ENCODE assay signal across 8 cellular contexts in genomic region chr4:109730294-109731051, GRCh38. TPM values are rescaled to one million over a fixed set of nuclear protein-coding genes. Genes with fewer than 3 reads are reported as not detected.
DNase-seq lines count a peak whose midpoint lies in the region; ATAC-seq, FAIRE-seq and TF ChIP-seq lines count a peak whose summit lies in the region.

No MANE protein-coding gene starts in this region.

- no peaks in the 10 kb centered on the region for H3K9me3 ChIP-seq in endothelial cell of umbilical vein (replicated peaks; ENCODE audit: control insufficient read depth, insufficient read depth, low read length)
- no peaks in the 10 kb centered on the region for H3K9me3 ChIP-seq in mesodermal cell (ENCODE audit: control insufficient read depth, low read length)
- H3K9me3 ChIP-seq in thymus (ENCODE audit: control insufficient read depth), result no peaks in the 10 kb centered on the region

- peak overlapping the region; percentile 76 for H3K9ac ChIP-seq in endothelial cell of umbilical vein (replicated peaks; ENCODE audit: extremely low read depth, insufficient read depth, low read length)

- 2 to 3% methylated on average over 16 to 18 of the region's 26 CpGs for whole genome bisulfite sequencing in mesodermal cell (ENCODE audit: insufficient coverage in 2 of 2), 2 experiments
- 8% methylated on average over 26 of the region's 26 CpGs for WGBS in thymus

- dilution Hi-C loops in endothelial cell of umbilical vein (cut with MboI; ENCODE audit: extremely low pct_ligation_motif_present, low sequenced_read_pairs), result no loop called here

- H3K4me3 ChIP-seq in endothelial cell of umbilical vein (replicated peaks in 1 of 3; ENCODE audit: insufficient read depth in 1 of 3, low read depth in 1 of 3, low read length in 3 of 3), result peak overlapping the region; percentile 86 to 92 (median 86)
- H3K4me3 ChIP-seq in mesodermal cell (ENCODE audit: extremely low read depth, insufficient read depth, low read length, poor library complexity, severe bottlenecking), result peak overlapping the region; percentile 70
- peak overlapping the region; percentile 84 for H3K4me3 ChIP-seq in thymus (ENCODE audit: low read length)

- peak; percentile 75 for FAIRE-seq in endothelial cell of umbilical vein (lab: Jason Lieb, UNC)

- no peaks in the 10 kb centered on the region for H3K36me3 ChIP-seq in endothelial cell of umbilical vein (ENCODE audit: control insufficient read depth in 2 of 2, extremely low read depth in 1 of 2, insufficient read depth in 2 of 2, low read length in 2 of 2)
- no peaks in the 10 kb centered on the region for H3K36me3 ChIP-seq in mesodermal cell (ENCODE audit: control insufficient read depth, insufficient read depth, low read length)
- H3K36me3 ChIP-seq in thymus (ENCODE audit: control insufficient read depth, insufficient read depth), result no peaks in the 10 kb centered on the region

- H3K9me3 Mint-ChIP-seq in T-helper 1 cell treated with Interleukin-12 subunit alpha and Interleukin-12 subunit beta and Interleukin-4 antibody, amounts not matched to agents 30 μg/mL and 1 μg/mL, for 36 hours, result no peaks in the 10 kb centered on the region

- peak overlapping the region; percentile 83 for H3K4me2 ChIP-seq in endothelial cell of umbilical vein (ENCODE audit: insufficient read depth, low read length)

- peaks cover 6% of the 10 kb centered on the region for H3K36me3 Mint-ChIP-seq in T-helper 1 cell treated with Interleukin-12 subunit alpha and Interleukin-12 subunit beta and Interleukin-4 antibody, amounts not matched to agents 30 μg/mL and 1 μg/mL, for 36 hours (ENCODE audit: low read depth)

- H3K4me1 ChIP-seq in endothelial cell of umbilical vein (ENCODE audit: control insufficient read depth, extremely low read depth, insufficient read depth, low read length) (peaks cover 9% of the 10 kb centered on the region), mesodermal cell (ENCODE audit: control insufficient read depth, insufficient read depth, low read length, poor library complexity, severe bottlenecking) (no peaks in the 10 kb centered on the region), thymus (ENCODE audit: control insufficient read depth, insufficient read depth, low read length) (no peaks in the 10 kb centered on the region)

- TSS peak; percentile 70 for BruUV-seq in endothelial cell of umbilical vein (replicated peaks; lab: Mats Ljungman, UMichigan)

- no peak for TF ChIP-seq CTCF in endothelial cell of umbilical vein (IDR thresholded peaks at IDR 0.05; ENCODE audit: extremely low read depth in 1 of 2, insufficient read depth in 1 of 2, low read depth in 1 of 2, low read length in 2 of 2)

- peak; percentile 46 for ATAC-seq in GM21529 (IDR thresholded peaks at IDR 0.05; ENCODE audit: unreplicated experiment)

- CTCF ChIA-PET in endothelial cell of umbilical vein (lab: Charles Lee), result interaction anchor here (1.0 to 2.1 kb wide), 6 partner anchors 19 to 303 kb away, joined by 3 to 8 read pairs (median 4); partner anchors contain the start of genes CASP6 and SEC24B

- H4K20me1 ChIP-seq in endothelial cell of umbilical vein (replicated peaks; ENCODE audit: control insufficient read depth, extremely low read depth, insufficient read depth, low read length), result no peaks in the 10 kb centered on the region

- H3K27ac Mint-ChIP-seq in T-helper 1 cell treated with Interleukin-12 subunit alpha and Interleukin-12 subunit beta and Interleukin-4 antibody, amounts not matched to agents 30 μg/mL and 1 μg/mL, for 36 hours, result peak overlapping the region; percentile 50

- intact Hi-C loops in endothelial cell of umbilical vein (cut with micrococcal nuclease), result loop anchor here (1.0 to 2.0 kb wide), 4 partner anchors 27 to 297 kb away; partner anchors contain the start of genes CASP6, GAR1 and SEC24B

- no peaks in the 10 kb centered on the region for H3K9me1 ChIP-seq in endothelial cell of umbilical vein (replicated peaks; ENCODE audit: control insufficient read depth, extremely low read depth, insufficient read depth, low read length)

- H3K27ac ChIP-seq in endothelial cell of umbilical vein (ENCODE audit: insufficient read depth, low read depth, low read length) (peak overlapping the region; percentile 48), mesodermal cell (ENCODE audit: low read depth, low read length, severe bottlenecking) (peak overlapping the region; percentile 59), thymus (ENCODE audit: low read depth) (peak overlapping the region; percentile 76)

- DNase-seq in NCI-H1417 (lab: John Stamatoyannopoulos, UW) (peak; percentile 21 to 92 (median 85)), NCI-H1417 treated with DMSO at 0.1 percent for 48 hours (lab: John Stamatoyannopoulos, UW) (no peak), HT-29 (ENCODE audit: low spot score) (peak; percentile 76), endothelial cell of umbilical vein (ENCODE audit: low read depth, low spot score) (peak; percentile 75)

- POLR2A ChIA-PET in endothelial cell of umbilical vein (lab: Charles Lee), result no interaction called here

- peak overlapping the region; percentile 78 for H3K4me3 Mint-ChIP-seq in T-helper 1 cell treated with Interleukin-12 subunit alpha and Interleukin-12 subunit beta and Interleukin-4 antibody, amounts not matched to agents 30 μg/mL and 1 μg/mL, for 36 hours

- H3K27me3 ChIP-seq in endothelial cell of umbilical vein (ENCODE audit: control insufficient read depth in 2 of 2, insufficient read depth in 2 of 2, low read length in 2 of 2), result no peaks in the 10 kb centered on the region
- no peaks in the 10 kb centered on the region for H3K27me3 ChIP-seq in thymus (ENCODE audit: control insufficient read depth, insufficient read depth)

- peaks cover 18% of the 10 kb centered on the region for H3K4me1 Mint-ChIP-seq in T-helper 1 cell treated with Interleukin-12 subunit alpha and Interleukin-12 subunit beta and Interleukin-4 antibody, amounts not matched to agents 30 μg/mL and 1 μg/mL, for 36 hours (ENCODE audit: low read depth)

- H2AFZ ChIP-seq in endothelial cell of umbilical vein (ENCODE audit: low read depth, low read length), result peak overlapping the region; percentile 100

- no peaks in the 10 kb centered on the region for H3K27me3 Mint-ChIP-seq in T-helper 1 cell treated with Interleukin-12 subunit alpha and Interleukin-12 subunit beta and Interleukin-4 antibody, amounts not matched to agents 30 μg/mL and 1 μg/mL, for 36 hours (ENCODE audit: low read depth)

- no peak for TF ChIP-seq POLR2A in endothelial cell of umbilical vein (IDR thresholded peaks at IDR 0.05; ENCODE audit: low read depth, low read length)

- no peaks in the 10 kb centered on the region for H3K79me2 ChIP-seq in endothelial cell of umbilical vein (ENCODE audit: control insufficient read depth, insufficient read depth, low read length)

TF ChIP-seq in endothelial cell of umbilical vein, 7 proteins besides CTCF, POLR2A, EP300 and RAD21:
- no peak for TF ChIP-seq JUN (IDR thresholded peaks at IDR 0.05; ENCODE audit: borderline replicate concordance, insufficient read depth, insufficient read length, low read depth)
- no peak for TF ChIP-seq EZH2 (IDR thresholded peaks at IDR 0.05; ENCODE audit: borderline replicate concordance, low read depth, low read length, severe bottlenecking)
- no peak for TF ChIP-seq FOS (IDR thresholded peaks at IDR 0.05; ENCODE audit: borderline replicate concordance, insufficient read depth, low read length)
- TF ChIP-seq MAX (IDR thresholded peaks at IDR 0.05; ENCODE audit: insufficient read depth, insufficient read length), result no peak
- no peak for TF ChIP-seq MYC (IDR thresholded peaks at IDR 0.05; ENCODE audit: low read depth, low read length)
- TF ChIP-seq POLR2AphosphoS5 (IDR thresholded peaks at IDR 0.05; ENCODE audit: insufficient read depth, low read depth, low read length), result no peak
- TF ChIP-seq GATA2 (IDR thresholded peaks at IDR 0.05; ENCODE audit: insufficient read depth, insufficient read length, low read depth, low read length), result no peak

RNA-seq across cellular contexts. Expression of gene PLA2G12A, which starts 0.6 kb away (rescaled TPM):
- total RNA-seq in HT-29 (2014; rRNA removed; shearing (Covaris generic)), result 30.7 and 33.1 TPM in 2 replicates
- total RNA-seq in endothelial cell of umbilical vein, result 16.6 and 21.6 TPM in 2 replicates
- 13.7 and 27.1 TPM in 2 replicates for polyA plus RNA-seq in endothelial cell of umbilical vein
- polyA plus RNA-seq in endothelial cell of umbilical vein (2011; cell fraction: cytosol; rRNA removed), result 9.3 and 12.6 TPM in 2 replicates
- 5.9 and 7.1 TPM in 2 replicates for polyA plus RNA-seq in endothelial cell of umbilical vein (2011; cell fraction: nucleus; rRNA removed)
- 18.9 and 25.3 TPM in 2 replicates for polyA plus RNA-seq in endothelial cell of umbilical vein (2012)
- polyA minus RNA-seq in endothelial cell of umbilical vein, result 37.8 and 93.2 TPM in 2 replicates
- polyA minus RNA-seq in endothelial cell of umbilical vein (2011; cell fraction: cytosol; rRNA and poly(A)+ RNA removed), result 33.9 TPM
- 5.6 and 27.2 TPM in 2 replicates for polyA minus RNA-seq in endothelial cell of umbilical vein (2011; cell fraction: nucleus; rRNA and poly(A)+ RNA removed)
- polyA plus RNA-seq in mesodermal cell (2013, experiment 1 of 2), result 37.5 TPM
- 33.4 TPM for polyA plus RNA-seq in mesodermal cell (2013, experiment 2 of 2)
- polyA plus RNA-seq in thymus, result 23.3 TPM

RNA-seq across cellular contexts. Expression of gene CASP6, which starts 27.2 kb away (rescaled TPM):
- 21.7 and 27.0 TPM in 2 replicates for total RNA-seq in HT-29 (2014; rRNA removed; shearing (Covaris generic))
- total RNA-seq in endothelial cell of umbilical vein, result 35.4 and 37.0 TPM in 2 replicates
- polyA plus RNA-seq in endothelial cell of umbilical vein (44.9 and 52.1 TPM in 2 replicates), thymus (24.6 TPM)
- 49.9 and 51.5 TPM in 2 replicates for polyA plus RNA-seq in endothelial cell of umbilical vein (2011; cell fraction: cytosol; rRNA removed)
- polyA plus RNA-seq in endothelial cell of umbilical vein (2011; cell fraction: nucleus; rRNA removed), result 21.7 and 24.4 TPM in 2 replicates
- 33.6 and 54.0 TPM in 2 replicates for polyA plus RNA-seq in endothelial cell of umbilical vein (2012)
- 50.9 and 53.4 TPM in 2 replicates for polyA minus RNA-seq in endothelial cell of umbilical vein
- polyA minus RNA-seq in endothelial cell of umbilical vein (2011; cell fraction: cytosol; rRNA and poly(A)+ RNA removed), result 11.3 TPM
- polyA minus RNA-seq in endothelial cell of umbilical vein (2011; cell fraction: nucleus; rRNA and poly(A)+ RNA removed), result 12.1 and 13.6 TPM in 2 replicates
- 24.4 TPM for polyA plus RNA-seq in mesodermal cell (2013, experiment 1 of 2)
- polyA plus RNA-seq in mesodermal cell (2013, experiment 2 of 2), result 25.0 TPM
